In genomic region chr18:13151656-13152055, GRCh38 we compare ENCODE assay signal across 24 cellular contexts.
"Had no signal": no experiment of that assay in that cellular context is flagged by ENCODE, and none has a peak within 500 bp of the region (broad histone marks: within the 10 kb centered on the region; RNA-seq: fewer than 3 reads in every experiment).

No MANE protein-coding gene starts in this region.

- H3K4me1 Mint-ChIP-seq: endodermal cell had no signal

- FAIRE-seq: colon, endothelial cell of umbilical vein, frontal cortex had no signal

- DNase-seq: colonic mucosa; cortex of kidney; dermis blood vessel endothelial cell; dorsolateral prefrontal cortex; effector CD4-positive, alpha-beta T cell; effector CD8-positive, alpha-beta T cell; effector memory CD4-positive, alpha-beta T cell; effector memory CD8-positive, alpha-beta T cell; endodermal cell; erythroblast; esophagus squamous epithelium; foreskin fibroblast; foreskin keratinocyte; gastrocnemius medialis; glutamatergic neuron; head of caudate nucleus; heart left ventricle; heart right ventricle had no signal

- H3K27ac Mint-ChIP-seq: dendritic cell treated with granulocyte-macrophage colony-stimulating factor and Interleukin-4, amounts not matched to agents 40 ng/mL and 50 ng/mL, for 4 days; effector memory CD8-positive, alpha-beta T cell; endodermal cell had no signal

- ATAC-seq: effector memory CD8-positive, alpha-beta T cell; esophagus mucosa; foreskin keratinocyte; gastrocnemius medialis; gastroesophageal sphincter; heart left ventricle; heart right ventricle had no signal

- H3K4me3 Mint-ChIP-seq: dendritic cell treated with granulocyte-macrophage colony-stimulating factor and Interleukin-4, amounts not matched to agents 40 ng/mL and 50 ng/mL, for 4 days; effector memory CD8-positive, alpha-beta T cell; endodermal cell had no signal
